Comparison of ENCODE assay signal across 22 cellular contexts in genomic region chr7:88289505-88290129, GRCh38. TPM values are rescaled to one million over a fixed set of nuclear protein-coding genes. Genes with fewer than 3 reads are reported as not detected.
DNase-seq lines count a peak whose midpoint lies in the region; ATAC-seq, FAIRE-seq and TF ChIP-seq lines count a peak whose summit lies in the region.
"Had no signal": no experiment of that assay in that cellular context is flagged by ENCODE, and none has a peak within 500 bp of the region (broad histone marks: within the 10 kb centered on the region; RNA-seq: fewer than 3 reads in every experiment).

No MANE protein-coding gene starts in this region.

- H3K4me3 Mint-ChIP-seq in activated CD8-positive, alpha-beta T cell treated with anti-CD3 and anti-CD28 coated beads for 36 hours, result no peak overlapping the region
- H3K4me3 Mint-ChIP-seq in activated CD8-positive, alpha-beta T cell treated with anti-CD3 and anti-CD28 coated beads, Interleukin-2, amount 10 ng/mL, durations not matched to agents 7 days and 5 days, result no peak overlapping the region

- H3K4me1 Mint-ChIP-seq in activated CD8-positive, alpha-beta T cell treated with anti-CD3 and anti-CD28 coated beads for 36 hours (ENCODE audit: low read depth), result peaks cover 3% of the 10 kb centered on the region
- H3K4me1 Mint-ChIP-seq in activated CD8-positive, alpha-beta T cell treated with anti-CD3 and anti-CD28 coated beads, Interleukin-2, amount 10 ng/mL, durations not matched to agents 7 days and 5 days (ENCODE audit: low read depth), result no peaks in the 10 kb centered on the region

- CTCF ChIA-PET in activated CD8-positive, alpha-beta T cell treated with anti-CD3 and anti-CD28 coated beads for 36 hours (lab: Charles Lee), result no interaction called here
- CTCF ChIA-PET in activated CD8-positive, alpha-beta T cell treated with anti-CD3 and anti-CD28 coated beads, Interleukin-2, amount 10 ng/mL, durations not matched to agents 7 days and 5 days (lab: Charles Lee), result no interaction called here

- no peaks in the 10 kb centered on the region for H3K9me3 Mint-ChIP-seq in activated CD8-positive, alpha-beta T cell treated with anti-CD3 and anti-CD28 coated beads for 36 hours
- no peaks in the 10 kb centered on the region for H3K9me3 Mint-ChIP-seq in activated CD8-positive, alpha-beta T cell treated with anti-CD3 and anti-CD28 coated beads, Interleukin-2, amount 10 ng/mL, durations not matched to agents 7 days and 5 days (ENCODE audit: insufficient read depth)

- peak; percentile 77 for FAIRE-seq in urothelium cell line (lab: Jason Lieb, UNC)
- FAIRE-seq: A204.1, colon, GM19239, HepG2 had no signal

- peaks cover 6% of the 10 kb centered on the region for H3K27me3 Mint-ChIP-seq in activated CD8-positive, alpha-beta T cell treated with anti-CD3 and anti-CD28 coated beads for 36 hours
- peaks cover 2% of the 10 kb centered on the region for H3K27me3 Mint-ChIP-seq in activated CD8-positive, alpha-beta T cell treated with anti-CD3 and anti-CD28 coated beads, Interleukin-2, amount 10 ng/mL, durations not matched to agents 7 days and 5 days (ENCODE audit: low read depth)

- TF ChIP-seq CTCF in activated CD8-positive, alpha-beta T cell treated with anti-CD3 and anti-CD28 coated beads for 36 hours (IDR thresholded peaks at IDR 0.05), result no peak
- TF ChIP-seq CTCF in VCaP (conservative IDR thresholded peaks at IDR 0.05) (no peak), GM10266 (IDR thresholded peaks at IDR 0.05; ENCODE audit: control insufficient read depth, insufficient read depth, low read depth, missing control alignments) (no peak)

- peak; percentile 39 for ATAC-seq in activated CD8-positive, alpha-beta T cell treated with anti-CD3 and anti-CD28 coated beads for 36 hours
- no peak for ATAC-seq in activated CD8-positive, alpha-beta T cell treated with anti-CD3 and anti-CD28 coated beads, Interleukin-2, amount 10 ng/mL, durations not matched to agents 7 days and 5 days
- ATAC-seq in HG03095 (IDR thresholded peaks at IDR 0.05; ENCODE audit: unreplicated experiment), result no peak
- ATAC-seq: gastroesophageal sphincter, HepG2 had no signal

- H3K27ac ChIP-seq in VCaP, result peak overlapping the region; percentile 71
- H3K27ac ChIP-seq: C4-2B, gastroesophageal sphincter, parathyroid adenoma had no signal

- no peak overlapping the region for H3K27ac Mint-ChIP-seq in activated CD8-positive, alpha-beta T cell treated with anti-CD3 and anti-CD28 coated beads for 36 hours
- H3K27ac Mint-ChIP-seq in activated CD8-positive, alpha-beta T cell treated with anti-CD3 and anti-CD28 coated beads, Interleukin-2, amount 10 ng/mL, durations not matched to agents 7 days and 5 days, result no peak overlapping the region

- no peaks in the 10 kb centered on the region for H3K36me3 Mint-ChIP-seq in activated CD8-positive, alpha-beta T cell treated with anti-CD3 and anti-CD28 coated beads for 36 hours (ENCODE audit: low read depth)
- no peaks in the 10 kb centered on the region for H3K36me3 Mint-ChIP-seq in activated CD8-positive, alpha-beta T cell treated with anti-CD3 and anti-CD28 coated beads, Interleukin-2, amount 10 ng/mL, durations not matched to agents 7 days and 5 days (ENCODE audit: low read depth)

- POLR2A ChIA-PET in activated CD8-positive, alpha-beta T cell treated with anti-CD3 and anti-CD28 coated beads for 36 hours (lab: Charles Lee), result no interaction called here
- POLR2A ChIA-PET in activated CD8-positive, alpha-beta T cell treated with anti-CD3 and anti-CD28 coated beads, Interleukin-2, amount 10 ng/mL, durations not matched to agents 7 days and 5 days (lab: Charles Lee), result no interaction called here

- intact Hi-C loops in activated CD8-positive, alpha-beta T cell treated with anti-CD3 and anti-CD28 coated beads for 36 hours (cut with micrococcal nuclease), result no loop called here

- peak; percentile 4 for DNase-seq in activated CD8-positive, alpha-beta T cell treated with anti-CD3 and anti-CD28 coated beads for 36 hours
- DNase-seq in activated CD8-positive, alpha-beta T cell treated with anti-CD3 and anti-CD28 coated beads, Interleukin-2, amount 10 ng/mL, durations not matched to agents 7 days and 5 days, result no peak
- peak; percentile 5 for DNase-seq in iris pigment epithelial cell (ENCODE audit: low read depth)
- peak; percentile 61 for DNase-seq in urothelium cell line (ENCODE audit: low spot score)
- DNase-seq in GM10266 (ENCODE audit: extremely low spot score), result no peak
- DNase-seq in activated T-cell treated with anti-CD3 and anti-CD28 coated beads for 4 hours, result no peak
- DNase-seq: activated gamma-delta T cell, amygdala, DMS79, MM.1S, NCI-H2029, NCI-H510A treated with DMSO at 0.1 percent for 48 hours had no signal

RNA-seq across cellular contexts. Expression of gene STEAP4, which starts 17.1 kb away (rescaled TPM):
- not detected for total RNA-seq in activated CD8-positive, alpha-beta T cell treated with anti-CD3 and anti-CD28 coated beads for 36 hours
- total RNA-seq in activated CD8-positive, alpha-beta T cell treated with anti-CD3 and anti-CD28 coated beads, Interleukin-2, amount 10 ng/mL, durations not matched to agents 7 days and 5 days, result not detected
- total RNA-seq: HepG2, SK-MEL-5 had no signal

Comparison
In these comparisons a context has a peak if more than half of its experiments do, and no peak if none do; other contexts are left out.
1. DNase-seq: peak in activated CD8-positive, alpha-beta T cell treated with anti-CD3 and anti-CD28 coated beads for 36 hours (single experiment), iris pigment epithelial cell (single experiment) and urothelium cell line (single experiment); none in activated CD8-positive, alpha-beta T cell treated with anti-CD3 and anti-CD28 coated beads, Interleukin-2, amount 10 ng/mL, durations not matched to agents 7 days and 5 days (single experiment), GM10266 (single experiment) and activated T-cell treated with anti-CD3 and anti-CD28 coated beads for 4 hours (single experiment).